Comparison of ENCODE assay signal across 10 cellular contexts in the genomic region with DNA sequence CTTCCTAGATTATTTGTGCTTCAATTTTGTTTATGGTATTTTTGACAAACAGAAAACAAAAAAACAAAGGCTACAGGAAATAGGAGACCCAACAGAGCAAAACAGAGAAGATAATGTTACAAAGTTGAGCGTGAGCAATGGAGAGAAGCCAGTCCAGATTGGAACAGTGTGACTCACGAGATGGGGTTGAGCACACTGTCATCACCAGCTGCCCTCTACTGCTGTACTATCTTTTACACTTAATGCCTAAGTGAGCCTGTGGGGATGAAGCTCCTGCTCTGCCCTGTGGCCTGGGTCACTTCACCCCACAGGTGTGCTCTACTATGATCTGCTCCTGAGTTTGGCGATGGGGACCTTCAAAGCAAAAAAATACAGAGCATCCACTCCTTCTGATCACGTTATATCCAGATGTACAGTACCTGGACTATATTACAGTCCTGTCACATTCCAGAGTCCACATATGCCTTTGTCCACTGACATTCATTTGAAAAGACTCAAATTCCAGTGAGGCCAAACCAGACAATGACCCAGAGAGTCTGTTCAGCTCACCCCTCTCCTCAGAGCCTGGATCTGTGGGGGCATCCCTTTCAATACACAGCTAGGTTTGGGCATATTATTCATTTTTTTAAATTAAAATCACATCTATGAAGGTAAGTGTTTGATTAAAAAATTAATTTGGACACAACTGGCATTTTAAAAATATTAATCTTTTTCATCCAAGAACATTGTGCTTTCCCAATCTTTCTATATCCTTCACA. TPM values are rescaled to one million over a fixed set of nuclear protein-coding genes. Genes with fewer than 3 reads are reported as not detected.
DNase-seq lines count a peak whose midpoint lies in the region; ATAC-seq, FAIRE-seq and TF ChIP-seq lines count a peak whose summit lies in the region.
"Had no signal": no experiment of that assay in that cellular context is flagged by ENCODE, and none has a peak within 500 bp of the region (broad histone marks: within the 10 kb centered on the region; RNA-seq: fewer than 3 reads in every experiment).

No MANE protein-coding gene starts in this region.

- FAIRE-seq in GM12878 (lab: Jason Lieb, UNC) = no peak

- SMC1A ChIA-PET in GM12878 (lab: Charles Lee; ENCODE audit: uncharacterized antibody, unreplicated experiment) = interaction anchor here (0.8 to 1.4 kb wide), 4 partner anchors 15 to 62 kb away, joined by 3 to 4 read pairs (median 3); no protein-coding TSS in a partner anchor

- H3K4me3 Mint-ChIP-seq in CD4-positive, CD25-positive, alpha-beta regulatory T cell = no peak overlapping the region

- in situ Hi-C loops in GM12878 (cut with MboI) = no loop called here
- in situ Hi-C loops in G401 (cut with HindIII; ENCODE audit: low sequenced_read_pairs) = no loop called here

- RAD21 ChIA-PET in GM12878 (lab: Charles Lee; ENCODE audit: unreplicated experiment) = interaction anchor here (0.8 to 1.9 kb wide), 2 partner anchors 40 to 63 kb away, joined by 3 to 9 read pairs; partner anchors contain the start of gene CAPRIN2

- H3K36me3 ChIP-seq in CD4-positive, CD25-positive, alpha-beta regulatory T cell (ENCODE audit: control insufficient read depth, insufficient read depth, low read length) = peaks cover 7% of the 10 kb centered on the region
- no peaks in the 10 kb centered on the region for H3K36me3 ChIP-seq in Loucy (ENCODE audit: insufficient read depth, low read length)
- no peaks in the 10 kb centered on the region for H3K36me3 ChIP-seq in GM12878 (ENCODE audit: control insufficient read depth in 2 of 2, insufficient read depth in 2 of 2, low read length in 1 of 2)

- H3K9me3 ChIP-seq in CD4-positive, CD25-positive, alpha-beta regulatory T cell (ENCODE audit: control insufficient read depth in 2 of 2, low read length in 2 of 2) = no peaks in the 10 kb centered on the region
- H3K9me3 ChIP-seq in Loucy (ENCODE audit: insufficient read depth, low read depth, low read length) (no peaks in the 10 kb centered on the region), GM12878 (replicated peaks; ENCODE audit: control insufficient read depth, insufficient read depth, low read length) (no peaks in the 10 kb centered on the region)
- H3K9me3 ChIP-seq: esophagus muscularis mucosa had no signal

- H3K27me3 Mint-ChIP-seq in CD4-positive, CD25-positive, alpha-beta regulatory T cell = no peaks in the 10 kb centered on the region

- H4K20me1 ChIP-seq in Loucy (ENCODE audit: insufficient read depth, low read length, poor library complexity, severe bottlenecking) (peaks cover 34% of the 10 kb centered on the region), GM12878 (ENCODE audit: control insufficient read depth, insufficient read depth) (no peaks in the 10 kb centered on the region)

- CTCF ChIA-PET in GM12878 (lab: Yijun Ruan, JAX) = interaction anchor here (0.7 to 1.0 kb wide), 4 partner anchors 10 to 242 kb away, joined by 3 to 4 read pairs (median 4); no protein-coding TSS in a partner anchor

- TF ChIP-seq POLR2A in GM12878 (IDR thresholded peaks at IDR 0.05; ENCODE audit: low read depth, low read length) = no peak

- no peaks in the 10 kb centered on the region for H3F3A ChIP-seq in Loucy (ENCODE audit: low read depth)

- no peaks in the 10 kb centered on the region for H3K27me3 ChIP-seq in CD4-positive, CD25-positive, alpha-beta regulatory T cell (ENCODE audit: control insufficient read depth, insufficient read depth, low read length)
- H3K27me3 ChIP-seq in Loucy (ENCODE audit: insufficient read depth, low read length, poor library complexity, severe bottlenecking) (no peaks in the 10 kb centered on the region), GM12878 (replicated peaks in 1 of 2; ENCODE audit: control insufficient read depth in 2 of 2, insufficient read depth in 2 of 2, low read length in 1 of 2) (no peaks in the 10 kb centered on the region)
- H3K27me3 ChIP-seq: esophagus muscularis mucosa had no signal

- intact Hi-C loops in GM12878 (cut with micrococcal nuclease; ENCODE audit: unreplicated experiment) = no loop called here

- H3K9me2 ChIP-seq in Loucy (replicated peaks; ENCODE audit: low read depth, low read length) = no peaks in the 10 kb centered on the region

- no peak for TF ChIP-seq EP300 in GM12878 (IDR thresholded peaks at IDR 0.05; ENCODE audit: borderline replicate concordance in 1 of 2, control insufficient read depth in 1 of 2, low read depth in 2 of 2, low read length in 2 of 2)

- 89% methylated on average over 4 of the region's 4 CpGs for WGBS in GM12878 (ENCODE audit: insufficient coverage, insufficient replicate concordance, low lambda C conversion rate, missing lambda C conversion rate)

- BruUV-seq in GM12878 (replicated peaks; lab: Mats Ljungman, UMichigan) = no TSS peak

- H3K4me1 Mint-ChIP-seq in CD4-positive, CD25-positive, alpha-beta regulatory T cell = peaks cover 25 to 75% (median 52%) of the 10 kb centered on the region in 4 donors

- H3K9ac ChIP-seq in Loucy (ENCODE audit: low read depth, low read length, poor library complexity, severe bottlenecking) (no peak overlapping the region), GM12878 (ENCODE audit: control insufficient read depth, insufficient read depth, low read length) (no peak overlapping the region)

- peaks cover 28% of the 10 kb centered on the region for H3K4me1 ChIP-seq in CD4-positive, CD25-positive, alpha-beta regulatory T cell (ENCODE audit: control insufficient read depth, insufficient read depth, low read length, poor library complexity, severe bottlenecking)
- peaks cover 71% of the 10 kb centered on the region for H3K4me1 ChIP-seq in Loucy (ENCODE audit: insufficient read depth, low read length, poor library complexity, severe bottlenecking)
- H3K4me1 ChIP-seq in GM12878 (ENCODE audit: control insufficient read depth, insufficient read depth, low read length) = peaks cover 4% of the 10 kb centered on the region

- no peak for DNase-seq in CD4-positive, CD25-positive, alpha-beta regulatory T cell
- DNase-seq in GM12878 (ENCODE audit: low read depth, low spot score) (no peak), kidney tubule cell (ENCODE audit: low spot score) (peak; percentile 70), NCI-H1436 (lab: John Stamatoyannopoulos, UW) (no peak), SIG-M5 treated with dmso at 0.1 percent for 504 hours (lab: John Stamatoyannopoulos, UW; ENCODE audit: unreplicated experiment) (no peak), G401 (ENCODE audit: low spot score) (no peak)
- DNase-seq: NCI-H446 treated with DMSO at 0.1 percent for 48 hours had no signal

- TF ChIP-seq RAD21 in GM12878 (IDR thresholded peaks at IDR 0.05; ENCODE audit: insufficient read depth, low read depth, low read length) = no peak

- H3K27ac ChIP-seq in CD4-positive, CD25-positive, alpha-beta regulatory T cell (ENCODE audit: insufficient read depth, low read length, poor library complexity, severe bottlenecking) = no peak overlapping the region
- H3K27ac ChIP-seq in GM12878 (ENCODE audit: control insufficient read depth, insufficient read depth) = no peak overlapping the region
- H3K27ac ChIP-seq: esophagus muscularis mucosa had no signal

- H3K4me3 ChIP-seq in CD4-positive, CD25-positive, alpha-beta regulatory T cell (ENCODE audit: low read depth, low read length) = no peak overlapping the region
- peak overlapping the region; percentile 84 for H3K4me3 ChIP-seq in Loucy (ENCODE audit: low read length, poor library complexity, severe bottlenecking)
- no peak overlapping the region for H3K4me3 ChIP-seq in GM12878
- H3K4me3 ChIP-seq: esophagus muscularis mucosa had no signal

- peak overlapping the region in 2 of 3 donors; percentile 49 to 64 for H3K27ac Mint-ChIP-seq in CD4-positive, CD25-positive, alpha-beta regulatory T cell

- H3K36me3 Mint-ChIP-seq in CD4-positive, CD25-positive, alpha-beta regulatory T cell = no peaks in the 10 kb centered on the region

- H3K9me3 Mint-ChIP-seq in CD4-positive, CD25-positive, alpha-beta regulatory T cell = no peaks in the 10 kb centered on the region

- H3K4me2 ChIP-seq in Loucy (ENCODE audit: low read depth, low read length, poor library complexity, severe bottlenecking) (peak overlapping the region; percentile 91), GM12878 (ENCODE audit: control insufficient read depth, insufficient read depth) (no peak overlapping the region)

- TF ChIP-seq CTCF in Loucy (conservative IDR thresholded peaks at IDR 0.05; ENCODE audit: low read length) (no peak), GM12878 (IDR thresholded peaks at IDR 0.05 in 2 of 3, conservative IDR thresholded peaks at IDR 0.05 in 1 of 3; ENCODE audit: control insufficient read depth in 2 of 3, extremely low read depth in 1 of 3, insufficient read depth in 1 of 3, low read depth in 3 of 3, low read length in 3 of 3) (no peak)

- ATAC-seq in CD4-positive, CD25-positive, alpha-beta regulatory T cell (ENCODE audit: low read depth in 2 of 2) = no peak
- ATAC-seq in GM12878 (peak; percentile 59), HG02610 (IDR thresholded peaks at IDR 0.05; ENCODE audit: unreplicated experiment) (no peak)

- H3K79me2 ChIP-seq in Loucy (ENCODE audit: insufficient read depth, low read length) = peaks cover 81% of the 10 kb centered on the region
- peaks cover 30% of the 10 kb centered on the region for H3K79me2 ChIP-seq in GM12878 (ENCODE audit: control insufficient read depth, insufficient read depth, low read length)

- H2AFZ ChIP-seq in Loucy (ENCODE audit: low read length) (no peak overlapping the region), GM12878 (ENCODE audit: control insufficient read depth, low read depth, low read length) (no peak overlapping the region)

- POLR2A ChIA-PET in GM12878 (lab: Charles Lee) = interaction anchor here (1.4 kb wide), 1 partner anchor 65 kb away, joined by 3 read pairs; no protein-coding TSS in a partner anchor

RNA-seq across cellular contexts. Expression of gene IPO8, which starts 4.4 kb away (rescaled TPM):
- total RNA-seq in CD4-positive, CD25-positive, alpha-beta regulatory T cell = 30.4 TPM
- polyA plus RNA-seq in CD4-positive, CD25-positive, alpha-beta regulatory T cell = 10 to 100 TPM; 13.8 to 19.0 (median 17.1) TPM
- 52.7 and 64.5 TPM in 2 replicates for total RNA-seq in GM12878 (2013; cell fraction: nucleolus; rRNA removed)
- total RNA-seq in GM12878 (2014; rRNA removed) (16.0 and 16.2 TPM in 2 replicates), GM12878 (2014; rRNA removed; fragmentation: Illumina TruSeq; extraction: Trizol) (31.3 and 33.1 TPM in 2 replicates), GM12878 (2021) (38.5 and 42.2 TPM in 2 replicates)
- 12.5 TPM for polyA plus RNA-seq in GM12878 (2011; ENCODE audit: low read depth)
- polyA plus RNA-seq in GM12878 (2011; rRNA removed) (13.8 and 20.9 TPM in 2 replicates), GM12878 (2014; fragmentation: Illumina TruSeq; extraction: Trizol) (29.8 and 34.9 TPM in 2 replicates), GM12878 (2014; fragmentation: Nextera tagmentation; extraction: Ambion mirVana) (10 to 100 TPM in 1 of 2 experiments, 1 to 10 TPM in 1; 6.9 to 10.2 TPM), GM12878 (2014; rRNA removed) (16.9 and 19.8 TPM in 2 replicates), GM12878 (2016; fragmentation: Nextera tagmentation; extraction: Ambion mirVana) (10 to 100 TPM; 13.5 to 14.2 TPM)
- polyA plus RNA-seq in GM12878 (2011; cell fraction: cytosol; rRNA removed) = 7.8 and 11.4 TPM in 2 replicates
- 11.8 and 14.0 TPM in 2 replicates for polyA plus RNA-seq in GM12878 (2011; cell fraction: nucleus; rRNA removed)
- 16.1 and 18.8 TPM in 2 replicates for polyA plus RNA-seq in GM12878 (2012)
- polyA minus RNA-seq in GM12878 (2011; rRNA and poly(A)+ RNA removed) = 22.0 and 52.3 TPM in 2 replicates
- polyA minus RNA-seq in GM12878 (2011; cell fraction: cytosol; rRNA and poly(A)+ RNA removed) = 12.2 and 17.5 TPM in 2 replicates
- polyA minus RNA-seq in GM12878 (2011; cell fraction: nucleus; rRNA and poly(A)+ RNA removed) = 17.8 and 29.1 TPM in 2 replicates
- 32.3 and 35.7 TPM in 2 replicates for total RNA-seq in G401 (2014; rRNA removed; shearing (Covaris generic))
